ENCODE assay signal across 1 cellular context in genomic region chr22:35995345-35995744, GRCh38.
TF ChIP-seq lines count a peak whose summit lies in the region.

No MANE protein-coding gene starts in this region.

TF ChIP-seq in GM23338, 12 proteins besides CTCF, POLR2A, EP300 and RAD21 (continued from another document):
- TF ChIP-seq ZNF462 (CRISPR knock-in tag; IDR thresholded peaks at IDR 0.05): no peak
- TF ChIP-seq EZH2phosphoT487 (IDR thresholded peaks at IDR 0.05; ENCODE audit: unreplicated experiment): no peak
- no peak for TF ChIP-seq ETS1 (IDR thresholded peaks at IDR 0.05)
